2 cellular contexts compared by ENCODE assay signal in genomic region chr6:151437401-151437800, GRCh38.
A peak's percentile ranks its signal among the peaks of the same experiment; 100 is the strongest.
TF ChIP-seq lines count a peak whose summit lies in the region.

No MANE protein-coding gene starts in this region.

TF ChIP-seq in HepG2, 621 proteins besides CTCF, POLR2A, EP300 and RAD21 (continues in another document):
- TF ChIP-seq HOXD1 (CRISPR knock-in tag; IDR thresholded peaks at IDR 0.05) (no peak), TIGD3 (CRISPR knock-in tag; IDR thresholded peaks at IDR 0.05; ENCODE audit: borderline replicate concordance) (no peak), ZNF558 (CRISPR knock-in tag; IDR thresholded peaks at IDR 0.05; ENCODE audit: borderline replicate concordance) (no peak), KLF16 (CRISPR knock-in tag; IDR thresholded peaks at IDR 0.05) (peak in 1 of 2 experiments; percentile 20; a peak in 1 of 4 replicates), SMYD3 (CRISPR knock-in tag; IDR thresholded peaks at IDR 0.05) (0 out of 2 replicates have a peak, but pooled peaks have one; percentile 12), ZBTB4 (CRISPR knock-in tag; IDR thresholded peaks at IDR 0.05; ENCODE audit: borderline replicate concordance) (no peak), FOSL1 (CRISPR knock-in tag; IDR thresholded peaks at IDR 0.05; ENCODE audit: borderline replicate concordance) (peak; percentile 74; the same call in 1 of the 2 replicates), CAMTA2 (CRISPR knock-in tag; IDR thresholded peaks at IDR 0.05; ENCODE audit: borderline replicate concordance) (no peak), PTBP1 (IDR thresholded peaks at IDR 0.05; ENCODE audit: low read depth, low read length, poor library complexity, severe bottlenecking) (no peak), ZBTB40 (IDR thresholded peaks at IDR 0.05) (no peak), ZBTB40 (CRISPR knock-in tag; IDR thresholded peaks at IDR 0.05) (no peak), SMAD1 (CRISPR knock-in tag; IDR thresholded peaks at IDR 0.05; ENCODE audit: borderline replicate concordance, low read depth) (no peak)

TF ChIP-seq in HEK293T, 16 proteins besides CTCF, POLR2A, EP300 and RAD21:
- TF ChIP-seq HDGF (IDR thresholded peaks at IDR 0.05; ENCODE audit: borderline replicate concordance) (no peak), PKNOX1 (IDR thresholded peaks at IDR 0.05) (no peak), NFRKB (IDR thresholded peaks at IDR 0.05) (no peak)
TF ChIP-seq in HEK293T: peak in this region for 0.
